Comparison of ENCODE assay signal across 18 cellular contexts in genomic region chr3:53729130-53729529, GRCh38.
DNase-seq lines count a peak whose midpoint lies in the region; ATAC-seq and TF ChIP-seq lines count a peak whose summit lies in the region.
"Had no signal": no experiment of that assay in that cellular context is flagged by ENCODE, and none has a peak within 500 bp of the region (broad histone marks: within the 10 kb centered on the region; RNA-seq: fewer than 3 reads in every experiment).

No MANE protein-coding gene starts in this region.

- TF ChIP-seq POLR2A in right lobe of liver (IDR thresholded peaks at IDR 0.05) (no peak), uterus (IDR thresholded peaks at IDR 0.05) (no peak)

- ATAC-seq in Panc1 (no peak), right lobe of liver (peak; percentile 48 to 78 (median 74)), GM21360 (IDR thresholded peaks at IDR 0.05; ENCODE audit: unreplicated experiment) (no peak)

- H3K4me3 ChIP-seq in Panc1 (ENCODE audit: low read depth in 2 of 2, low read length in 2 of 2) (no peak overlapping the region), fibroblast of mammary gland (ENCODE audit: control insufficient read depth, low read depth, low read length) (no peak overlapping the region), right lobe of liver (no peak overlapping the region), uterus (no peak overlapping the region)
- H3K4me3 ChIP-seq: PC-9 had no signal

- intact Hi-C loops in Panc1 (cut with micrococcal nuclease; ENCODE audit: unreplicated experiment): no loop called here
- intact Hi-C loops in right lobe of liver (cut with DNase I): no loop called here
- intact Hi-C loops in uterus (cut with DNase I; ENCODE audit: low total_unique reads): no loop called here

- H3K9me3 ChIP-seq in Panc1 (ENCODE audit: control insufficient read depth, insufficient read depth, low read depth, low read length): no peaks in the 10 kb centered on the region
- no peaks in the 10 kb centered on the region for H3K9me3 ChIP-seq in right lobe of liver
- no peaks in the 10 kb centered on the region for H3K9me3 ChIP-seq in uterus

- H3K4me1 ChIP-seq in Panc1 (ENCODE audit: control insufficient read depth, insufficient read depth, low read length): no peaks in the 10 kb centered on the region
- H3K4me1 ChIP-seq in right lobe of liver: peaks cover 0 to 13% (median 4%) of the 10 kb centered on the region in 4 donors
- no peaks in the 10 kb centered on the region for H3K4me1 ChIP-seq in uterus

- H3K27me3 ChIP-seq in Panc1 (ENCODE audit: control insufficient read depth, insufficient read depth, low read length) (no peaks in the 10 kb centered on the region), right lobe of liver (no peaks in the 10 kb centered on the region), uterus (no peaks in the 10 kb centered on the region)

- BruUV-seq in Panc1 (replicated peaks; lab: Mats Ljungman, UMichigan): TSS peak; percentile 74

- H3K27ac ChIP-seq in Panc1 (ENCODE audit: low read length) (no peak overlapping the region), right lobe of liver (peak overlapping the region in 2 of 3 donors; percentile 33 to 41), uterus (no peak overlapping the region)
- H3K27ac ChIP-seq: PC-9 had no signal

- H3K36me3 ChIP-seq in Panc1 (ENCODE audit: control insufficient read depth, insufficient read depth, low read length): no peaks in the 10 kb centered on the region
- H3K36me3 ChIP-seq in right lobe of liver: no peaks in the 10 kb centered on the region
- H3K36me3 ChIP-seq in uterus: no peaks in the 10 kb centered on the region

- CTCF ChIA-PET in Panc1 (lab: Charles Lee): no interaction called here

- 38% methylated on average over 6 of the region's 6 CpGs for WGBS in right lobe of liver (ENCODE audit: insufficient coverage, low coverage, low lambda C conversion rate, missing lambda C conversion rate)

- TF ChIP-seq CTCF in Panc1 (IDR thresholded peaks at IDR 0.05) (no peak), fibroblast of mammary gland (conservative IDR thresholded peaks at IDR 0.05; ENCODE audit: control insufficient read depth, insufficient read depth, low read depth, low read length) (no peak), right lobe of liver (IDR thresholded peaks at IDR 0.05) (no peak), uterus (IDR thresholded peaks at IDR 0.05) (no peak)

- in situ Hi-C loops in Panc1 (cut with HindIII; ENCODE audit: low pct_unique_long_range_greater_than_20kb, low sequenced_read_pairs): no loop called here
- in situ Hi-C loops in G401 (cut with HindIII; ENCODE audit: low sequenced_read_pairs): no loop called here

- POLR2A ChIA-PET in Panc1 (lab: Charles Lee): interaction anchor here (0.6 kb wide), 1 partner anchor 189 kb away, joined by 4 read pairs; no protein-coding TSS in a partner anchor

- DNase-seq in AG20443 (ENCODE audit: low spot score) (peak; percentile 25), Panc1 (ENCODE audit: low read depth, low spot score) (no peak), fibroblast of mammary gland (ENCODE audit: low read depth) (peak; percentile 47), right lobe of liver (no peak), NCI-H2227 treated with DMSO at 0.1 percent for 48 hours (lab: John Stamatoyannopoulos, UW) (no peak), uterus (no peak), G401 (ENCODE audit: low spot score) (no peak)
- DNase-seq: COR-L47, DMS 273 treated with DMSO at 0.1 percent for 48 hours, DND-41, GDM1, KBM-7, NCI-H1105, NCI-H1694, NCI-H510A treated with DMSO at 0.1 percent for 48 hours, NCI-H774, PC-9 had no signal

Comparison
In these comparisons a context has a peak if more than half of its experiments do, and no peak if none do; other contexts are left out.
1. DNase-seq: peak in AG20443 (single experiment) and fibroblast of mammary gland (single experiment); none in Panc1 (single experiment), right lobe of liver (0 of 3), NCI-H2227 treated with DMSO at 0.1 percent for 48 hours (single experiment), uterus (0 of 2) and G401 (single experiment).
2. ATAC-seq: peak in right lobe of liver (4 of 4); none in Panc1 (single experiment) and GM21360 (single experiment).
3. H3K27ac ChIP-seq: peak in right lobe of liver (2 of 3); none in Panc1 (single experiment) and uterus (0 of 2).